ENCODE assay signal across 9 cellular contexts in genomic region chr17:2837147-2837561, GRCh38.
DNase-seq lines count a peak whose midpoint lies in the region; ATAC-seq lines count a peak whose summit lies in the region.
"Had no signal": no experiment of that assay in that cellular context is flagged by ENCODE, and none has a peak within 500 bp of the region (broad histone marks: within the 10 kb centered on the region; RNA-seq: fewer than 3 reads in every experiment).

No MANE protein-coding gene starts in this region.

- peaks cover 6% of the 10 kb centered on the region for H3K36me3 Mint-ChIP-seq in stimulated activated effector memory CD8-positive, alpha-beta T cell treated with anti-CD3 and anti-CD28 coated beads, Interleukin-12 subunit alpha, Interleukin-12 subunit beta, amount 100 ng/mL, for 72 hours

- peak; percentile 64 for ATAC-seq in GM19397 (IDR thresholded peaks at IDR 0.05; ENCODE audit: unreplicated experiment)
- peak; percentile 46 for ATAC-seq in HG03520 (IDR thresholded peaks at IDR 0.05; ENCODE audit: unreplicated experiment)
- ATAC-seq in stimulated activated effector memory CD8-positive, alpha-beta T cell treated with anti-CD3 and anti-CD28 coated beads, Interleukin-12 subunit alpha, Interleukin-12 subunit beta, amount 100 ng/mL, for 72 hours, result peak; percentile 88

- intact Hi-C loops in head of caudate nucleus (cut with DNase I), result no loop called here

- peak; percentile 77 for DNase-seq in activated effector memory CD4-positive, alpha-beta T cell treated with anti-CD3 and anti-CD28 coated beads, Interleukin-2, amount 50 U/mL, for 16 hours
- no peak for DNase-seq in stimulated activated effector memory CD8-positive, alpha-beta T cell treated with anti-CD3 and anti-CD28 coated beads, Interleukin-12 subunit alpha, Interleukin-12 subunit beta, amount 100 ng/mL, for 72 hours (ENCODE audit: low spot score in 2 of 2)
- no peak for DNase-seq in head of caudate nucleus
- no peak for DNase-seq in NCI-H1694 (lab: John Stamatoyannopoulos, UW)
- no peak for DNase-seq in NOMO-1 treated with DMSO at 0.1 percent for 48 hours (lab: John Stamatoyannopoulos, UW; ENCODE audit: unreplicated experiment)
- DNase-seq: amygdala had no signal

- no peaks in the 10 kb centered on the region for H3K9me3 Mint-ChIP-seq in stimulated activated effector memory CD8-positive, alpha-beta T cell treated with anti-CD3 and anti-CD28 coated beads, Interleukin-12 subunit alpha, Interleukin-12 subunit beta, amount 100 ng/mL, for 72 hours

- H3K4me3 Mint-ChIP-seq in stimulated activated effector memory CD8-positive, alpha-beta T cell treated with anti-CD3 and anti-CD28 coated beads, Interleukin-12 subunit alpha, Interleukin-12 subunit beta, amount 100 ng/mL, for 72 hours, result no peak overlapping the region

- H3K4me1 Mint-ChIP-seq in stimulated activated effector memory CD8-positive, alpha-beta T cell treated with anti-CD3 and anti-CD28 coated beads, Interleukin-12 subunit alpha, Interleukin-12 subunit beta, amount 100 ng/mL, for 72 hours, result no peaks in the 10 kb centered on the region

- no peak overlapping the region for H3K27ac Mint-ChIP-seq in stimulated activated effector memory CD8-positive, alpha-beta T cell treated with anti-CD3 and anti-CD28 coated beads, Interleukin-12 subunit alpha, Interleukin-12 subunit beta, amount 100 ng/mL, for 72 hours
- H3K27ac Mint-ChIP-seq: progenitor cell of endocrine pancreas had no signal
